Comparison of ENCODE assay signal across 22 cellular contexts in genomic region chr13:88456155-88456554, GRCh38.
A peak's percentile ranks its signal among the peaks of the same experiment; 100 is the strongest.
DNase-seq lines count a peak whose midpoint lies in the region; ATAC-seq, FAIRE-seq and TF ChIP-seq lines count a peak whose summit lies in the region.
"Had no signal": no experiment of that assay in that cellular context is flagged by ENCODE, and none has a peak within 500 bp of the region (broad histone marks: within the 10 kb centered on the region; RNA-seq: fewer than 3 reads in every experiment).

No MANE protein-coding gene starts in this region.

- H4K20me1 ChIP-seq in GM12878 (ENCODE audit: control insufficient read depth, insufficient read depth): no peaks in the 10 kb centered on the region

- no peaks in the 10 kb centered on the region for H3K9me3 ChIP-seq in GM12878 (replicated peaks; ENCODE audit: control insufficient read depth, insufficient read depth, low read length)
- H3K9me3 ChIP-seq: BE2C, SK-N-SH had no signal

- no peak overlapping the region for H3K4me3 ChIP-seq in GM12878

- CTCF ChIA-PET in GM12878 (lab: Yijun Ruan, JAX): no interaction called here

- WGBS in GM12878 (ENCODE audit: insufficient coverage, insufficient replicate concordance, low lambda C conversion rate, missing lambda C conversion rate): 30% methylated on average over 3 of the region's 3 CpGs

- H3K27me3 ChIP-seq in GM12878 (replicated peaks in 1 of 2; ENCODE audit: control insufficient read depth in 2 of 2, insufficient read depth in 2 of 2, low read length in 1 of 2): no peaks in the 10 kb centered on the region
- H3K27me3 ChIP-seq: BE2C had no signal

- POLR2A ChIA-PET in GM12878 (lab: Charles Lee): interaction anchor here (0.6 kb wide), 1 partner anchor 63 kb away, joined by 3 read pairs; no protein-coding TSS in a partner anchor

- no peak overlapping the region for H3K9ac ChIP-seq in GM12878 (ENCODE audit: control insufficient read depth, insufficient read depth, low read length)
- H3K9ac ChIP-seq: SK-N-SH had no signal

- in situ Hi-C loops in GM12878 (cut with MboI): no loop called here

- DNase-seq in GM10266 (ENCODE audit: extremely low spot score) (peak; percentile 6), MV-4-11 (lab: John Stamatoyannopoulos, UW) (peak; percentile 21), GM12878 (ENCODE audit: low read depth, low spot score) (no peak), frontal cortex (ENCODE audit: low spot score in 2 of 2) (no peak), cerebellar cortex (ENCODE audit: low spot score) (no peak)
- peak; percentile 23 for DNase-seq in stimulated activated naive B cell treated with anti-CD40 and anti-IgM and Interleukin-4, amounts not matched to agents 10 μg/mL and 1 μg/mL and 100 μg/mL, for 72 hours
- DNase-seq: BE2C; CD8-positive, alpha-beta memory T cell; GF-D8; H7; NCI-H1092; NCI-H146; NCI-H2081; NCI-H510A; NCI-H82; SK-N-SH had no signal

- no peak overlapping the region for H3K27ac ChIP-seq in GM12878 (ENCODE audit: control insufficient read depth, insufficient read depth)

- TF ChIP-seq POLR2A in GM12878 (IDR thresholded peaks at IDR 0.05; ENCODE audit: low read depth, low read length): no peak

- H3K27ac Mint-ChIP-seq in stimulated activated naive B cell treated with anti-CD40 and anti-IgM and Interleukin-4, amounts not matched to agents 10 μg/mL and 1 μg/mL and 100 μg/mL, for 72 hours: no peak overlapping the region
- H3K27ac Mint-ChIP-seq: CD8-positive, alpha-beta memory T cell; IgD-negative memory B cell had no signal

- TF ChIP-seq CTCF in GM10266 (IDR thresholded peaks at IDR 0.05; ENCODE audit: control insufficient read depth, insufficient read depth, low read depth, missing control alignments) (no peak), GM12878 (IDR thresholded peaks at IDR 0.05 in 2 of 3, conservative IDR thresholded peaks at IDR 0.05 in 1 of 3; ENCODE audit: control insufficient read depth in 2 of 3, extremely low read depth in 1 of 3, insufficient read depth in 1 of 3, low read depth in 3 of 3, low read length in 3 of 3) (no peak)

- FAIRE-seq in GM12878 (lab: Jason Lieb, UNC) (no peak), frontal cortex (lab: Jason Lieb, UNC) (no peak)
- FAIRE-seq: GM19239, HTR-8/SVneo had no signal

- SMC1A ChIA-PET in GM12878 (lab: Charles Lee; ENCODE audit: uncharacterized antibody, unreplicated experiment): interaction anchor here (0.6 kb wide), 1 partner anchor 486 kb away, joined by 5 read pairs; no protein-coding TSS in a partner anchor

- no peaks in the 10 kb centered on the region for H3K9me3 Mint-ChIP-seq in stimulated activated naive B cell treated with anti-CD40 and anti-IgM and Interleukin-4, amounts not matched to agents 10 μg/mL and 1 μg/mL and 100 μg/mL, for 72 hours

- no peak for TF ChIP-seq EP300 in GM12878 (IDR thresholded peaks at IDR 0.05; ENCODE audit: borderline replicate concordance in 1 of 2, control insufficient read depth in 1 of 2, low read depth in 2 of 2, low read length in 2 of 2)

- H3K4me1 Mint-ChIP-seq in stimulated activated naive B cell treated with anti-CD40 and anti-IgM and Interleukin-4, amounts not matched to agents 10 μg/mL and 1 μg/mL and 100 μg/mL, for 72 hours: peaks cover 3 to 32% of the 10 kb centered on the region in 2 donors
- H3K4me1 Mint-ChIP-seq: CD8-positive, alpha-beta memory T cell; IgD-negative memory B cell had no signal

- H3K4me2 ChIP-seq in GM12878 (ENCODE audit: control insufficient read depth, insufficient read depth): no peak overlapping the region
- H3K4me2 ChIP-seq: SK-N-SH had no signal

- ATAC-seq in GM12878: peak; percentile 36; the same call in 1 of the 3 replicates
- peak; percentile 97 to 98 for ATAC-seq in stimulated activated naive B cell treated with anti-CD40 and anti-IgM and Interleukin-4, amounts not matched to agents 10 μg/mL and 1 μg/mL and 100 μg/mL, for 72 hours (replicated peaks)
- ATAC-seq in GM21737 (IDR thresholded peaks at IDR 0.05; ENCODE audit: unreplicated experiment): no peak
- ATAC-seq: Panc1, Right ventricle myocardium inferior had no signal

- RAD21 ChIA-PET in GM12878 (lab: Charles Lee; ENCODE audit: unreplicated experiment): no interaction called here

- intact Hi-C loops in GM12878 (cut with micrococcal nuclease; ENCODE audit: unreplicated experiment): no loop called here

- BruUV-seq in GM12878 (replicated peaks; lab: Mats Ljungman, UMichigan): no TSS peak

- H3K4me1 ChIP-seq in GM12878 (ENCODE audit: control insufficient read depth, insufficient read depth, low read length): no peaks in the 10 kb centered on the region
- H3K4me1 ChIP-seq: BE2C had no signal

- no peak for TF ChIP-seq RAD21 in GM12878 (IDR thresholded peaks at IDR 0.05; ENCODE audit: insufficient read depth, low read depth, low read length)

- H3K36me3 Mint-ChIP-seq in stimulated activated naive B cell treated with anti-CD40 and anti-IgM and Interleukin-4, amounts not matched to agents 10 μg/mL and 1 μg/mL and 100 μg/mL, for 72 hours: no peaks in the 10 kb centered on the region
- H3K36me3 Mint-ChIP-seq: IgD-negative memory B cell had no signal

- H3K27me3 Mint-ChIP-seq in stimulated activated naive B cell treated with anti-CD40 and anti-IgM and Interleukin-4, amounts not matched to agents 10 μg/mL and 1 μg/mL and 100 μg/mL, for 72 hours: no peaks in the 10 kb centered on the region
- H3K27me3 Mint-ChIP-seq: CD8-positive, alpha-beta memory T cell; IgD-negative memory B cell had no signal

- no peak overlapping the region for H2AFZ ChIP-seq in GM12878 (ENCODE audit: control insufficient read depth, low read depth, low read length)

- no peak overlapping the region for H3K4me3 Mint-ChIP-seq in stimulated activated naive B cell treated with anti-CD40 and anti-IgM and Interleukin-4, amounts not matched to agents 10 μg/mL and 1 μg/mL and 100 μg/mL, for 72 hours
- H3K4me3 Mint-ChIP-seq: CD8-positive, alpha-beta memory T cell; IgD-negative memory B cell had no signal

- H3K36me3 ChIP-seq in GM12878 (ENCODE audit: control insufficient read depth in 2 of 2, insufficient read depth in 2 of 2, low read length in 1 of 2): no peaks in the 10 kb centered on the region
- H3K36me3 ChIP-seq: BE2C had no signal

- no peaks in the 10 kb centered on the region for H3K79me2 ChIP-seq in GM12878 (ENCODE audit: control insufficient read depth, insufficient read depth, low read length)

TF ChIP-seq in GM12878, 131 proteins besides CTCF, POLR2A, EP300 and RAD21:
- no peak for TF ChIP-seq MYC (IDR thresholded peaks at IDR 0.05; ENCODE audit: insufficient read depth, insufficient read length, insufficient replicate concordance, low read length, severe bottlenecking)
- TF ChIP-seq KLF5 (IDR thresholded peaks at IDR 0.05; ENCODE audit: partially characterized antibody): no peak
- TF ChIP-seq, protein P1, sequence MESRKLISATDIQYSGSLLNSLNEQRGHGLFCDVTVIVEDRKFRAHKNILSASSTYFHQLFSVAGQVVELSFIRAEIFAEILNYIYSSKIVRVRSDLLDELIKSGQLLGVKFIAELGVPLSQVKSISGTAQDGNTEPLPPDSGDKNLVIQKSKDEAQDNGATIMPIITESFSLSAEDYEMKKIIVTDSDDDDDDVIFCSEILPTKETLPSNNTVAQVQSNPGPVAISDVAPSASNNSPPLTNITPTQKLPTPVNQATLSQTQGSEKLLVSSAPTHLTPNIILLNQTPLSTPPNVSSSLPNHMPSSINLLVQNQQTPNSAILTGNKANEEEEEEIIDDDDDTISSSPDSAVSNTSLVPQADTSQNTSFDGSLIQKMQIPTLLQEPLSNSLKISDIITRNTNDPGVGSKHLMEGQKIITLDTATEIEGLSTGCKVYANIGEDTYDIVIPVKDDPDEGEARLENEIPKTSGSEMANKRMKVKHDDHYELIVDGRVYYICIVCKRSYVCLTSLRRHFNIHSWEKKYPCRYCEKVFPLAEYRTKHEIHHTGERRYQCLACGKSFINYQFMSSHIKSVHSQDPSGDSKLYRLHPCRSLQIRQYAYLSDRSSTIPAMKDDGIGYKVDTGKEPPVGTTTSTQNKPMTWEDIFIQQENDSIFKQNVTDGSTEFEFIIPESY (IDR thresholded peaks at IDR 0.05): no peak
- TF ChIP-seq PRDM15 (CRISPR knock-in tag; IDR thresholded peaks at IDR 0.05): no peak
- TF ChIP-seq ATF7 (IDR thresholded peaks at IDR 0.05; ENCODE audit: low read depth): no peak
- TF ChIP-seq CHD2 (IDR thresholded peaks at IDR 0.05; ENCODE audit: borderline replicate concordance, low read depth, low read length): no peak
- TF ChIP-seq EED (IDR thresholded peaks at IDR 0.05; ENCODE audit: low read depth): no peak
- TF ChIP-seq HCFC1 (IDR thresholded peaks at IDR 0.05; ENCODE audit: low read length): no peak
- no peak for TF ChIP-seq NRF1 (conservative IDR thresholded peaks at IDR 0.05; ENCODE audit: low read depth, low read length)

Comparison
In these comparisons a context has a peak if more than half of its experiments do, and no peak if none do; other contexts are left out.
1. DNase-seq: peak in GM10266 (single experiment), MV-4-11 (single experiment) and stimulated activated naive B cell treated with anti-CD40 and anti-IgM and Interleukin-4, amounts not matched to agents 10 μg/mL and 1 μg/mL and 100 μg/mL, for 72 hours (single experiment); none in GM12878 (single experiment), frontal cortex (0 of 2) and cerebellar cortex (single experiment).